Comparison of ENCODE assay signal across 39 cellular contexts in genomic region chr6:23212398-23212797, GRCh38.
"Had no signal": no experiment of that assay in that cellular context is flagged by ENCODE, and none has a peak within 500 bp of the region (broad histone marks: within the 10 kb centered on the region; RNA-seq: fewer than 3 reads in every experiment).

No MANE protein-coding gene starts in this region.

- H3K27ac ChIP-seq: adrenal gland, ascending aorta, body of pancreas, brain microvascular endothelial cell, breast epithelium, cardiac muscle cell had no signal

- H3K4me1 Mint-ChIP-seq: activated naive CD4-positive, alpha-beta T cell treated with anti-CD3 and anti-CD28 coated beads, Interleukin-2, amount 50 U/mL, for 24 hours; activated naive CD8-positive, alpha-beta T cell treated with anti-CD3 and anti-CD28 coated beads for 36 hours; activated naive CD8-positive, alpha-beta T cell treated with anti-CD3 and anti-CD28 coated beads, Interleukin-2, amount 10 ng/mL, durations not matched to agents 7 days and 5 days; activated naive CD8-positive, alpha-beta T cell treated with anti-CD3 and anti-CD28 coated beads, Interleukin-2, amount 50 U/mL, for 24 hours; activated T-helper 17 cell treated with anti-CD3 and anti-CD28 coated beads, Interleukin-2, amount 50 U/mL, for 72 hours; central memory CD8-positive, alpha-beta T cell had no signal

- H3K4me1 ChIP-seq: adrenal gland, ascending aorta, body of pancreas, breast epithelium had no signal

- FAIRE-seq: astrocyte, bronchial epithelial cell had no signal

- ATAC-seq: activated naive CD4-positive, alpha-beta T cell treated with anti-CD3 and anti-CD28 coated beads, Interleukin-2, amount 50 U/mL, for 72 hours; activated naive CD8-positive, alpha-beta T cell treated with anti-CD3 and anti-CD28 coated beads, Interleukin-2, amount 50 U/mL, for 24 hours; activated T-cell treated with anti-CD3 and anti-CD28 coated beads, Interleukin-2, amount 50 U/mL, for 4 hours; activated T-cell treated with anti-CD3 and anti-CD28 coated beads, Interleukin-2, amount 50 U/mL, for 72 hours; activated T-helper 17 cell treated with anti-CD3 and anti-CD28 coated beads, Interleukin-2, amount 50 U/mL, for 72 hours; body of pancreas had no signal

- DNase-seq: activated effector memory CD4-positive, alpha-beta T cell treated with anti-CD3 and anti-CD28 coated beads, Interleukin-2, amount 50 U/mL, for 16 hours; activated effector memory CD4-positive, alpha-beta T cell treated with Interleukin-2 at 50 U/mL for 16 hours; activated gamma-delta T cell; activated gamma-delta T cell treated with Interleukin-2 at 50 U/mL for 16 hours; activated naive CD4-positive, alpha-beta T cell; activated naive CD4-positive, alpha-beta T cell treated with anti-CD3 and anti-CD28 coated beads for 36 hours; activated naive CD4-positive, alpha-beta T cell treated with anti-CD3 and anti-CD28 coated beads, Interleukin-2, amount 50 U/mL, for 16 hours; activated naive CD4-positive, alpha-beta T cell treated with Interleukin-2 at 50 U/mL for 16 hours; activated naive CD8-positive, alpha-beta T cell treated with anti-CD3 and anti-CD28 coated beads for 36 hours; activated naive CD8-positive, alpha-beta T cell treated with anti-CD3 and anti-CD28 coated beads, Interleukin-2, amount 10 ng/mL, durations not matched to agents 7 days and 5 days; activated naive CD8-positive, alpha-beta T cell treated with anti-CD3 and anti-CD28 coated beads, Interleukin-2, amount 50 U/mL, for 24 hours; activated T-cell treated with anti-CD3 and anti-CD28 coated beads, Interleukin-2, amount 50 U/mL, for 1 hour; activated T-cell treated with anti-CD3 and anti-CD28 coated beads, Interleukin-2, amount 50 U/mL, for 24 hours; activated T-cell treated with anti-CD3 and anti-CD28 coated beads, Interleukin-2, amount 50 U/mL, for 4 hours; activated T-cell treated with anti-CD3 and anti-CD28 coated beads, Interleukin-2, amount 50 U/mL, for 48 hours; activated T-cell treated with anti-CD3 and anti-CD28 coated beads, Interleukin-2, amount 50 U/mL, for 72 hours; adrenal gland; amniotic stem cell; amygdala; anterior cingulate cortex; aorta; body of pancreas; brain microvascular endothelial cell; caudate nucleus; central memory CD4-positive, alpha-beta T cell; cerebellar nuclear complex had no signal

- H3K27ac Mint-ChIP-seq: activated naive CD4-positive, alpha-beta T cell treated with anti-CD3 and anti-CD28 coated beads for 36 hours; activated naive CD4-positive, alpha-beta T cell treated with anti-CD3 and anti-CD28 coated beads, Interleukin-2, amount 50 U/mL, for 24 hours; activated naive CD4-positive, alpha-beta T cell treated with anti-CD3 and anti-CD28 coated beads, Interleukin-2, amount 50 U/mL, for 72 hours; activated naive CD8-positive, alpha-beta T cell; activated naive CD8-positive, alpha-beta T cell treated with anti-CD3 and anti-CD28 coated beads for 36 hours; activated naive CD8-positive, alpha-beta T cell treated with anti-CD3 and anti-CD28 coated beads, Interleukin-2, amount 10 ng/mL, durations not matched to agents 7 days and 5 days; activated naive CD8-positive, alpha-beta T cell treated with anti-CD3 and anti-CD28 coated beads, Interleukin-2, amount 50 U/mL, for 24 hours; activated T-cell treated with anti-CD3 and anti-CD28 coated beads, Interleukin-2, amount 50 U/mL, for 24 hours; activated T-cell treated with anti-CD3 and anti-CD28 coated beads, Interleukin-2, amount 50 U/mL, for 72 hours; activated T-helper 1 cell treated with anti-CD3 and anti-CD28 coated beads, Interleukin-12 subunit alpha, Interleukin-12 subunit beta, Interleukin-2, Interleukin-4 antibody, amounts not matched to agents 30 ng/mL and 10 ng/mL and 1 ng/mL, durations not matched to agents 14 hours and 24 hours and 36 hours; activated T-helper 17 cell treated with anti-CD3 and anti-CD28 coated beads, Interleukin-2, amount 50 U/mL, for 72 hours; activated T-helper 2 cell treated with anti-CD3 and anti-CD28 coated beads, Interferon-gamma antibody, Interleukin-2, Interleukin-4, amounts not matched to agents 10 μg/mL and 5 μg/mL and 100 μg/mL, durations not matched to agents 14 hours and 24 hours and 36 hours; brain had no signal

- H3K4me3 ChIP-seq: adrenal gland, ascending aorta, body of pancreas, breast epithelium, cardiac muscle cell had no signal

- H3K36me3 Mint-ChIP-seq: activated naive CD4-positive, alpha-beta T cell treated with anti-CD3 and anti-CD28 coated beads, Interleukin-2, amount 50 U/mL, for 24 hours; activated naive CD8-positive, alpha-beta T cell; activated naive CD8-positive, alpha-beta T cell treated with anti-CD3 and anti-CD28 coated beads for 36 hours; activated naive CD8-positive, alpha-beta T cell treated with anti-CD3 and anti-CD28 coated beads, Interleukin-2, amount 10 ng/mL, durations not matched to agents 7 days and 5 days had no signal

- H3K27me3 ChIP-seq: adrenal gland, ascending aorta, body of pancreas, brain microvascular endothelial cell, breast epithelium, cardiac muscle cell had no signal

- H3K9me3 ChIP-seq: adrenal gland, body of pancreas, breast epithelium had no signal

- H3K4me3 Mint-ChIP-seq: activated naive CD4-positive, alpha-beta T cell treated with anti-CD3 and anti-CD28 coated beads for 36 hours; activated naive CD4-positive, alpha-beta T cell treated with anti-CD3 and anti-CD28 coated beads, Interleukin-2, amount 50 U/mL, for 24 hours; activated naive CD8-positive, alpha-beta T cell; activated naive CD8-positive, alpha-beta T cell treated with anti-CD3 and anti-CD28 coated beads for 36 hours; activated naive CD8-positive, alpha-beta T cell treated with anti-CD3 and anti-CD28 coated beads, Interleukin-2, amount 10 ng/mL, durations not matched to agents 7 days and 5 days; activated naive CD8-positive, alpha-beta T cell treated with anti-CD3 and anti-CD28 coated beads, Interleukin-2, amount 50 U/mL, for 24 hours; activated T-cell treated with anti-CD3 and anti-CD28 coated beads, Interleukin-2, amount 50 U/mL, for 24 hours; activated T-cell treated with anti-CD3 and anti-CD28 coated beads, Interleukin-2, amount 50 U/mL, for 4 hours; activated T-cell treated with anti-CD3 and anti-CD28 coated beads, Interleukin-2, amount 50 U/mL, for 72 hours; activated T-helper 1 cell treated with anti-CD3 and anti-CD28 coated beads, Interleukin-12 subunit alpha, Interleukin-12 subunit beta, Interleukin-2, Interleukin-4 antibody, amounts not matched to agents 30 ng/mL and 10 ng/mL and 1 ng/mL, durations not matched to agents 14 hours and 24 hours and 36 hours; activated T-helper 17 cell treated with anti-CD3 and anti-CD28 coated beads, Interleukin-2, amount 50 U/mL, for 72 hours; brain; central memory CD8-positive, alpha-beta T cell had no signal

- H3K36me3 ChIP-seq: adrenal gland, ascending aorta, brain microvascular endothelial cell, breast epithelium, cardiac muscle cell had no signal

- H3K27me3 Mint-ChIP-seq: activated naive CD4-positive, alpha-beta T cell treated with anti-CD3 and anti-CD28 coated beads, Interleukin-2, amount 50 U/mL, for 24 hours; activated naive CD8-positive, alpha-beta T cell; activated naive CD8-positive, alpha-beta T cell treated with anti-CD3 and anti-CD28 coated beads for 36 hours; activated naive CD8-positive, alpha-beta T cell treated with anti-CD3 and anti-CD28 coated beads, Interleukin-2, amount 10 ng/mL, durations not matched to agents 7 days and 5 days; activated naive CD8-positive, alpha-beta T cell treated with anti-CD3 and anti-CD28 coated beads, Interleukin-2, amount 50 U/mL, for 24 hours; activated T-cell treated with anti-CD3 and anti-CD28 coated beads, Interleukin-2, amount 50 U/mL, for 24 hours; activated T-helper 17 cell treated with anti-CD3 and anti-CD28 coated beads, Interleukin-2, amount 50 U/mL, for 72 hours; brain; central memory CD8-positive, alpha-beta T cell had no signal
